11 cellular contexts compared by ENCODE assay signal in the genomic region with DNA sequence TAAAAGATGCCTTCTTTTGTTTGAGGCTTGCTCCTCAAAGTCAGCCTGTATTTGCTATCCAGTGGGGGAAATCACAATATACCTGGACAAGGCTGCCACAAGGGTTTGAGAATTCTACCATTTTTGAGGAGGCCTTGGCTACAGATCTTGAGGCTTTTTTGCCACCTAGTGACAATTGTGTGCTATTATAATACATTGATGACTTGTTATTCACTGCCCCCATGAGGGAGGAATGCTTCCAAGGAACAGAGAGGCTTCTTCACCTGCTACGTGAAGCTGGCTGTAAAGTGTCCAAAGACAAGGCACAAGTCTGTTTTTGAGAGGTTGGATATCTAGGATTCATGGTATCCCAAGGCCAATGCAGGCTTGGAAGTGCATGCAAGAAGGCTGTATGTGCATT.
A peak's percentile ranks its signal among the peaks of the same experiment; 100 is the strongest.
DNase-seq lines count a peak whose midpoint lies in the region; TF ChIP-seq lines count a peak whose summit lies in the region.
"Had no signal": no experiment of that assay in that cellular context is flagged by ENCODE, and none has a peak within 500 bp of the region (broad histone marks: within the 10 kb centered on the region; RNA-seq: fewer than 3 reads in every experiment).

No MANE protein-coding gene starts in this region.

- DNase-seq in left ventricle myocardium inferior (no peak), right atrium auricular region (ENCODE audit: low spot score) (no peak), OCI-M1 (lab: John Stamatoyannopoulos, UW) (peak; percentile 53), fibroblast of pulmonary artery (ENCODE audit: low read depth) (peak; percentile 21), NCI-H774 (lab: John Stamatoyannopoulos, UW) (no peak)
- DNase-seq in activated CD4-positive, alpha-beta memory T cell treated with anti-CD3 and anti-CD28 coated beads, Interleukin-2, amount 10 ng/mL, durations not matched to agents 7 days and 5 days: no peak
- no peak for DNase-seq in stimulated activated CD4-positive, alpha-beta T cell treated with anti-CD3 and anti-CD28 coated beads, Interleukin-2, amount 100 ng/mL, for 24 hours
- no peak for DNase-seq in activated CD8-positive, alpha-beta memory T cell treated with anti-CD3 and anti-CD28 coated beads, Interleukin-2, amount 50 U/mL, for 48 hours
- DNase-seq: effector CD8-positive, alpha-beta T cell; SHP77 had no signal

- POLR2A ChIA-PET in activated CD4-positive, alpha-beta memory T cell treated with anti-CD3 and anti-CD28 coated beads, Interleukin-2, amount 10 ng/mL, durations not matched to agents 7 days and 5 days (lab: Charles Lee): no interaction called here

- H3K9me3 Mint-ChIP-seq in activated CD4-positive, alpha-beta memory T cell treated with anti-CD3 and anti-CD28 coated beads, Interleukin-2, amount 10 ng/mL, durations not matched to agents 7 days and 5 days: peaks cover 11% of the 10 kb centered on the region

- intact Hi-C loops in left ventricle myocardium inferior (cut with micrococcal nuclease): no loop called here

- H3K4me3 Mint-ChIP-seq in activated CD4-positive, alpha-beta memory T cell treated with anti-CD3 and anti-CD28 coated beads, Interleukin-2, amount 10 ng/mL, durations not matched to agents 7 days and 5 days: no peak overlapping the region

- H3K4me1 ChIP-seq in left ventricle myocardium inferior: no peaks in the 10 kb centered on the region
- no peaks in the 10 kb centered on the region for H3K4me1 ChIP-seq in right atrium auricular region

- peaks cover 4% of the 10 kb centered on the region for H3K9me3 ChIP-seq in left ventricle myocardium inferior (replicated peaks)
- no peaks in the 10 kb centered on the region for H3K9me3 ChIP-seq in right atrium auricular region

- H3K27ac Mint-ChIP-seq in activated CD4-positive, alpha-beta memory T cell treated with anti-CD3 and anti-CD28 coated beads, Interleukin-2, amount 10 ng/mL, durations not matched to agents 7 days and 5 days: no peak overlapping the region

- no peaks in the 10 kb centered on the region for H3K36me3 Mint-ChIP-seq in activated CD4-positive, alpha-beta memory T cell treated with anti-CD3 and anti-CD28 coated beads, Interleukin-2, amount 10 ng/mL, durations not matched to agents 7 days and 5 days (ENCODE audit: low read depth)

- H3K27ac ChIP-seq in left ventricle myocardium inferior (replicated peaks) (no peak overlapping the region), right atrium auricular region (no peak overlapping the region)
- H3K27ac ChIP-seq: HL-60 had no signal

- H3K27me3 Mint-ChIP-seq in activated CD4-positive, alpha-beta memory T cell treated with anti-CD3 and anti-CD28 coated beads, Interleukin-2, amount 10 ng/mL, durations not matched to agents 7 days and 5 days: no peaks in the 10 kb centered on the region

- no peaks in the 10 kb centered on the region for H3K4me1 Mint-ChIP-seq in activated CD4-positive, alpha-beta memory T cell treated with anti-CD3 and anti-CD28 coated beads, Interleukin-2, amount 10 ng/mL, durations not matched to agents 7 days and 5 days

- CTCF ChIA-PET in activated CD4-positive, alpha-beta memory T cell treated with anti-CD3 and anti-CD28 coated beads, Interleukin-2, amount 10 ng/mL, durations not matched to agents 7 days and 5 days (lab: Charles Lee): no interaction called here

- no peaks in the 10 kb centered on the region for H3K36me3 ChIP-seq in left ventricle myocardium inferior
- no peaks in the 10 kb centered on the region for H3K36me3 ChIP-seq in right atrium auricular region

- TF ChIP-seq CTCF in left ventricle myocardium inferior (IDR thresholded peaks at IDR 0.05; ENCODE audit: borderline replicate concordance) (peak; percentile 38), right atrium auricular region (IDR thresholded peaks at IDR 0.05) (peak in 1 of 2 donors; percentile 24), fibroblast of pulmonary artery (IDR thresholded peaks at IDR 0.05; ENCODE audit: low read length, missing control alignments) (peak; percentile 12)

- H3K4me3 ChIP-seq in left ventricle myocardium inferior: no peak overlapping the region
- H3K4me3 ChIP-seq in right atrium auricular region: no peak overlapping the region
- no peak overlapping the region for H3K4me3 ChIP-seq in fibroblast of pulmonary artery (replicated peaks; ENCODE audit: low read depth, low read length)

- H3K27me3 ChIP-seq in left ventricle myocardium inferior (ENCODE audit: low read depth) (no peaks in the 10 kb centered on the region), right atrium auricular region (no peaks in the 10 kb centered on the region)

Comparison
In these comparisons a context has a peak if more than half of its experiments do, and no peak if none do; other contexts are left out.
1. DNase-seq: peak in OCI-M1 (single experiment) and fibroblast of pulmonary artery (single experiment); none in left ventricle myocardium inferior (single experiment), right atrium auricular region (single experiment), NCI-H774 (single experiment), activated CD4-positive, alpha-beta memory T cell treated with anti-CD3 and anti-CD28 coated beads, Interleukin-2, amount 10 ng/mL, durations not matched to agents 7 days and 5 days (single experiment), stimulated activated CD4-positive, alpha-beta T cell treated with anti-CD3 and anti-CD28 coated beads, Interleukin-2, amount 100 ng/mL, for 24 hours (0 of 2) and activated CD8-positive, alpha-beta memory T cell treated with anti-CD3 and anti-CD28 coated beads, Interleukin-2, amount 50 U/mL, for 48 hours (single experiment).